26 cellular contexts compared by ENCODE assay signal in genomic region chr1:61423643-61424042, GRCh38.
"Had no signal": no experiment of that assay in that cellular context is flagged by ENCODE, and none has a peak within 500 bp of the region (broad histone marks: within the 10 kb centered on the region; RNA-seq: fewer than 3 reads in every experiment).

No MANE protein-coding gene starts in this region.

- FAIRE-seq: endometrium, islet of Langerhans, kidney had no signal

- H3K27me3 Mint-ChIP-seq: dendritic cell treated with granulocyte-macrophage colony-stimulating factor and Interleukin-4, amounts not matched to agents 40 ng/mL and 50 ng/mL, for 4 days; effector memory CD8-positive, alpha-beta T cell had no signal

- H3K4me3 Mint-ChIP-seq: dendritic cell treated with granulocyte-macrophage colony-stimulating factor and Interleukin-4, amounts not matched to agents 40 ng/mL and 50 ng/mL, for 4 days; effector memory CD8-positive, alpha-beta T cell; endodermal cell; naive thymus-derived CD4-positive, alpha-beta T cell; natural killer cell had no signal

- H3K9me3 Mint-ChIP-seq: dendritic cell treated with granulocyte-macrophage colony-stimulating factor and Interleukin-4, amounts not matched to agents 40 ng/mL and 50 ng/mL, for 4 days; effector memory CD8-positive, alpha-beta T cell; endodermal cell; natural killer cell had no signal

- H3K27me3 ChIP-seq: colonic mucosa, esophagus squamous epithelium, gastrocnemius medialis, heart right ventricle, left lung had no signal

- H3K36me3 ChIP-seq: colonic mucosa, gastrocnemius medialis, lower lobe of right lung had no signal

- H3K9me3 ChIP-seq: colonic mucosa, esophagus squamous epithelium, gastrocnemius medialis, heart right ventricle, left lung, lower lobe of right lung had no signal

- H3K27ac ChIP-seq: colonic mucosa, gastrocnemius medialis, left lung, lower lobe of right lung had no signal

- H3K27ac Mint-ChIP-seq: dendritic cell treated with granulocyte-macrophage colony-stimulating factor and Interleukin-4, amounts not matched to agents 40 ng/mL and 50 ng/mL, for 4 days; effector memory CD8-positive, alpha-beta T cell; endodermal cell; naive thymus-derived CD4-positive, alpha-beta T cell; natural killer cell had no signal

- H3K36me3 Mint-ChIP-seq: natural killer cell had no signal

- DNase-seq: colonic mucosa; cortex of kidney; effector CD8-positive, alpha-beta T cell; effector memory CD8-positive, alpha-beta T cell; endodermal cell; erythroblast; esophagus squamous epithelium; foreskin fibroblast; foreskin melanocyte; gastrocnemius medialis; glutamatergic neuron; head of caudate nucleus; heart right ventricle; hippocampal formation; kidney; left cardiac atrium; left lung; left ventricle myocardium superior; lower lobe of right lung; mesenchymal stem cell; midbrain; naive thymus-derived CD4-positive, alpha-beta T cell; natural killer cell had no signal

- H3K4me3 ChIP-seq: colonic mucosa, esophagus squamous epithelium, gastrocnemius medialis, heart right ventricle, left lung, lower lobe of right lung had no signal

- H3K4me1 ChIP-seq: colonic mucosa, left lung, lower lobe of right lung had no signal
